Comparison of ENCODE assay signal across 11 cellular contexts in the genomic region with DNA sequence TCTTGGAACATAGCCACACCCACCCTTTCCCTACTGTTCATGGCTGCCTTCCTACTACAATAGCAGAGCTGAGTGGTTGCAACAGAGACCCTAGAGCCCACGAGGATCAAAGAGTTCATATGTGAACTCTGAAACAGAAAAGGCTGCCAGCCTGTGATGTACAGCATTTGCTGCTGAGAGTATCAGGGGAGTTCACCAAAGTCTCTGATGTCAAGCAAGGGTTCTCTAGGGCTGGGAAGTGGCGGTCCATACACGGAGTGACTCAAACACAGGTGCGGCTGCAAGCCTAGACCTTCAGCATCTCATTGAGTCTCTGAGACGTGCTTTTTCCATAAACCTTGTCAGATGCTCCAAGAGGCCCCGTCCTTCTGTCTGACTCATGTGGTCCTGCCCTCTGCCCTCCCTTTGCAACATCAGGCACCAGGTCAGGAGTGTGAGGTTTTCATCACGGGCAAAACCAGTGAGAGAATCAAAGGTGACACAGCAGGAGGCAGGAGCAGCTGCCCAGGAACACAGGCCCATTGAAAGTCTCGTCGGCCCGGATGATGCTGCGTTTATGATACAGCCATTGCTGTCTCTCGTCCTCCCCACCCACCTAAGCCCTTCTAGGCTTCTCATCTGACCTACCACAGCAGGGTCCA. TPM values are rescaled to one million over a fixed set of nuclear protein-coding genes. Genes with fewer than 3 reads are reported as not detected.
DNase-seq lines count a peak whose midpoint lies in the region; ATAC-seq and TF ChIP-seq lines count a peak whose summit lies in the region.
"Had no signal": no experiment of that assay in that cellular context is flagged by ENCODE, and none has a peak within 500 bp of the region (broad histone marks: within the 10 kb centered on the region; RNA-seq: fewer than 3 reads in every experiment).

No MANE protein-coding gene starts in this region.

- H3K9me3 Mint-ChIP-seq in naive thymus-derived CD4-positive, alpha-beta T cell = peaks cover 0 to 3% (median 0%) of the 10 kb centered on the region in 11 donors

- WGBS in esophagus muscularis mucosa = 76% methylated on average over 7 of the region's 12 CpGs

- intact Hi-C loops in naive thymus-derived CD4-positive, alpha-beta T cell (cut with micrococcal nuclease) = no loop called here
- intact Hi-C loops in esophagus muscularis mucosa (cut with DNase I) = no loop called here

- H3K27ac Mint-ChIP-seq in naive thymus-derived CD4-positive, alpha-beta T cell = no peak overlapping the region

- CTCF ChIA-PET in naive thymus-derived CD4-positive, alpha-beta T cell (lab: Charles Lee) = no interaction called here

- DNase-seq in CD1c-positive myeloid dendritic cell (ENCODE audit: extremely low spot score) (peak; percentile 5), MG63 (peak; percentile 81), fibroblast of mammary gland (ENCODE audit: low read depth) (peak; percentile 22), esophagus muscularis mucosa (ENCODE audit: extremely low spot score) (no peak), foreskin melanocyte (no peak), superior temporal gyrus (ENCODE audit: extremely low spot score) (no peak)
- DNase-seq in naive thymus-derived CD4-positive, alpha-beta T cell = no peak
- DNase-seq: NCI-H446, RPMI8226, T-helper 9 cell had no signal

- H3K4me1 ChIP-seq in naive thymus-derived CD4-positive, alpha-beta T cell (ENCODE audit: control insufficient read depth in 2 of 2, insufficient read depth in 2 of 2, low read length in 2 of 2) = no peaks in the 10 kb centered on the region
- H3K4me1 ChIP-seq in esophagus muscularis mucosa = peaks cover 6 to 22% (median 15%) of the 10 kb centered on the region in 4 donors

- peak; percentile 42 for ATAC-seq in naive thymus-derived CD4-positive, alpha-beta T cell
- ATAC-seq in HG03025 (IDR thresholded peaks at IDR 0.05; ENCODE audit: low FRiP score, unreplicated experiment) = no peak

- H3K27me3 ChIP-seq in MG63 (no peaks in the 10 kb centered on the region), esophagus muscularis mucosa (peaks cover 0 to 4% (median 0%) of the 10 kb centered on the region in 4 donors)
- no peaks in the 10 kb centered on the region for H3K27me3 ChIP-seq in naive thymus-derived CD4-positive, alpha-beta T cell (ENCODE audit: control insufficient read depth in 2 of 2, insufficient read depth in 2 of 2, low read length in 2 of 2)

- no peak overlapping the region for H3K4me3 Mint-ChIP-seq in naive thymus-derived CD4-positive, alpha-beta T cell

- peaks cover 2 to 24% (median 18%) of the 10 kb centered on the region in 5 donors for H3K27me3 Mint-ChIP-seq in naive thymus-derived CD4-positive, alpha-beta T cell

- H3K36me3 ChIP-seq in MG63 (peaks cover 20% of the 10 kb centered on the region), esophagus muscularis mucosa (no peaks in the 10 kb centered on the region)
- no peaks in the 10 kb centered on the region for H3K36me3 ChIP-seq in naive thymus-derived CD4-positive, alpha-beta T cell (ENCODE audit: control insufficient read depth in 2 of 3, insufficient read depth in 3 of 3, low read length in 3 of 3)

- H3K4me1 Mint-ChIP-seq in naive thymus-derived CD4-positive, alpha-beta T cell = peaks cover 0 to 10% (median under 1%) of the 10 kb centered on the region in 7 donors

- no peak for TF ChIP-seq CTCF in fibroblast of mammary gland (conservative IDR thresholded peaks at IDR 0.05; ENCODE audit: control insufficient read depth, insufficient read depth, low read depth, low read length)
- TF ChIP-seq CTCF in esophagus muscularis mucosa (IDR thresholded peaks at IDR 0.05) = no peak

- no peak overlapping the region for H3K27ac ChIP-seq in naive thymus-derived CD4-positive, alpha-beta T cell (ENCODE audit: low read depth, low read length)
- peak overlapping the region in 2 of 4 donors; percentile 6 to 49 for H3K27ac ChIP-seq in esophagus muscularis mucosa (replicated peaks in 1 of 4)

- H3K36me3 Mint-ChIP-seq in naive thymus-derived CD4-positive, alpha-beta T cell = peaks cover 0 to 2% (median 0%) of the 10 kb centered on the region in 5 donors

- no peak overlapping the region for H3K4me3 ChIP-seq in MG63
- no peak overlapping the region for H3K4me3 ChIP-seq in fibroblast of mammary gland (ENCODE audit: control insufficient read depth, low read depth, low read length)
- H3K4me3 ChIP-seq in naive thymus-derived CD4-positive, alpha-beta T cell (ENCODE audit: low read length) = no peak overlapping the region
- no peak overlapping the region for H3K4me3 ChIP-seq in esophagus muscularis mucosa

- H3K9me3 ChIP-seq in MG63 (no peaks in the 10 kb centered on the region), esophagus muscularis mucosa (no peaks in the 10 kb centered on the region)
- no peaks in the 10 kb centered on the region for H3K9me3 ChIP-seq in naive thymus-derived CD4-positive, alpha-beta T cell (ENCODE audit: control insufficient read depth in 2 of 3, low read length in 3 of 3)

- POLR2A ChIA-PET in naive thymus-derived CD4-positive, alpha-beta T cell (lab: Charles Lee) = no interaction called here

- no peak for TF ChIP-seq POLR2A in esophagus muscularis mucosa (IDR thresholded peaks at IDR 0.05; ENCODE audit: low read depth)

- TF ChIP-seq EP300 in esophagus muscularis mucosa (IDR thresholded peaks at IDR 0.05) = no peak

RNA-seq across cellular contexts. Expression of a gene that starts 42.9 kb away (rescaled TPM):
- 31.3 and 48.8 TPM in 2 replicates for total RNA-seq in MG63 (2014; rRNA removed; shearing (Covaris generic); ENCODE audit: low replicate concordance)
- total RNA-seq in naive thymus-derived CD4-positive, alpha-beta T cell = 1 to 10 TPM in 2 of 5 experiments, under 1 TPM in 2, not detected in 1; 0.54 to 3.0 (median 1.3) TPM
- under 1 TPM; 0.12 to 0.39 TPM for polyA plus RNA-seq in naive thymus-derived CD4-positive, alpha-beta T cell
- total RNA-seq in esophagus muscularis mucosa = 10 to 100 TPM; 13.6 to 24.1 (median 15.3) TPM

Comparison
In these comparisons a context has a peak if more than half of its experiments do, and no peak if none do; other contexts are left out.
1. DNase-seq: peak in CD1c-positive myeloid dendritic cell (single experiment), MG63 (single experiment) and fibroblast of mammary gland (single experiment); none in naive thymus-derived CD4-positive, alpha-beta T cell (0 of 9), esophagus muscularis mucosa (single experiment), foreskin melanocyte (single experiment) and superior temporal gyrus (single experiment).